Comparison of ENCODE assay signal across 1 cellular context in the genomic region with DNA sequence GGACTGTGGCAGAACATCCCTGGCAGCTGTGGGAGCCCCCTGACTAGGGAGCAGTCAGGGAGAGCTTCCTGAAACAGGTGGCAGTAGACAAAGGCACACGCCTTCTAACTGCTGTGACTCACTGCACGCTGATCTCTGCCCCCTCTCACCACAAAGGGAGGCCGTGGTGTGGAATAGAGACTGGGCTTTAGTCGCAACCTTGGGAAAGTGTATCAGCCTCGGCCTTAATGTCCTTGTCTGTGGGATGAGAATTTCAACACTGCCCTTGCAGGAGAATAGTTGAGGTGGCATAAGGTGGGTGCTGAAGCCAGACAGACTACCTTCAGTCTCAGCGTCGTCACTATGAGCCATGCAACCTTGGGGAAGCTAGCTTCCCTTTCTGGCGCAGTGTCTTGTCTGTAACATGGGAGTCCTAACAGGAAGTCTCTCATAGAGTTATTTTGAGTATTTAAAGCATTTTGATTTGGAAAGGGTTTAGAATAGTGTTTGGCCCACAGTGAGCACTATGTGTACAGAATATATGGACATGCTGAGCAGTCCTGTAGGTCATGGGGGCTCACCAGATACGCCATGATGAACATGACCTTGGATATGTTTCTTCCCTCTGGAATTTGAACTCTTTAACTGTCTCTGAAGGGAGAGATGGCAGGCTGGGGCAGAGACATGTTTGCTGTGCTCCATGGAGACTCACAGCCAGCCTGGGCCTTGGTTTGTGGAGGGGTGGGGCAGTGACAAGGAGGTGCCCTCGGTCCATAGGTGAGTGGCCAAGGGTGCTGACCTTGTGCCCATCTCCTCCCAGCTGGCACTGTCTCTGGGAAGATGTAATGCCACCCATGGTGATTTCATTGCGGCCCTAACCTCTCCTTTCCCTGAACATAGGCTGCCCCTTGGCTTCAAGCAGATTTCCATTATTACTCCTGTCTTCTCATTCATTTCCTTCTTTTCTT.
TF ChIP-seq lines count a peak whose summit lies in the region.

No MANE protein-coding gene starts in this region.

TF ChIP-seq in HepG2, 621 proteins besides CTCF, POLR2A, EP300 and RAD21 (continued from another document and continues in another):
- TF ChIP-seq, protein P1, sequence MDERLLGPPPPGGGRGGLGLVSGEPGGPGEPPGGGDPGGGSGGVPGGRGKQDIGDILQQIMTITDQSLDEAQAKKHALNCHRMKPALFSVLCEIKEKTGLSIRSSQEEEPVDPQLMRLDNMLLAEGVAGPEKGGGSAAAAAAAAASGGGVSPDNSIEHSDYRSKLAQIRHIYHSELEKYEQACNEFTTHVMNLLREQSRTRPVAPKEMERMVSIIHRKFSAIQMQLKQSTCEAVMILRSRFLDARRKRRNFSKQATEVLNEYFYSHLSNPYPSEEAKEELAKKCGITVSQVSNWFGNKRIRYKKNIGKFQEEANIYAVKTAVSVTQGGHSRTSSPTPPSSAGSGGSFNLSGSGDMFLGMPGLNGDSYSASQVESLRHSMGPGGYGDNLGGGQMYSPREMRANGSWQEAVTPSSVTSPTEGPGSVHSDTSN (CRISPR knock-in tag; IDR thresholded peaks at IDR 0.05): no peak
- TF ChIP-seq ZFYVE20 (CRISPR knock-in tag; IDR thresholded peaks at IDR 0.05; ENCODE audit: borderline replicate concordance, low read depth) (no peak), ZNF615 (CRISPR knock-in tag; IDR thresholded peaks at IDR 0.05; ENCODE audit: borderline replicate concordance) (no peak), TSC22D2 (CRISPR knock-in tag; IDR thresholded peaks at IDR 0.05; ENCODE audit: borderline replicate concordance) (no peak), NCOA2 (CRISPR knock-in tag; IDR thresholded peaks at IDR 0.05) (peak; percentile 7; the same call in 1 of the 2 replicates), ELF4 (CRISPR knock-in tag; IDR thresholded peaks at IDR 0.05; ENCODE audit: borderline replicate concordance) (no peak), NCOR1 (IDR thresholded peaks at IDR 0.05; ENCODE audit: borderline replicate concordance, low read length) (0 out of 2 replicates have a peak, but pooled peaks have one; percentile 33), NFKB2 (CRISPR knock-in tag; IDR thresholded peaks at IDR 0.05; ENCODE audit: borderline replicate concordance) (no peak), NFIB (CRISPR knock-in tag; IDR thresholded peaks at IDR 0.05; ENCODE audit: borderline replicate concordance) (no peak), FLYWCH1 (CRISPR knock-in tag; IDR thresholded peaks at IDR 0.05) (no peak), KDM2A (CRISPR knock-in tag; IDR thresholded peaks at IDR 0.05; ENCODE audit: borderline replicate concordance, low read depth) (no peak), NR2F1 (CRISPR knock-in tag; IDR thresholded peaks at IDR 0.05) (peak in 1 of 2 experiments; percentile 76; a peak in 1 of 4 replicates), BHLHE40 (IDR thresholded peaks at IDR 0.05; ENCODE audit: low read length) (peak; percentile 43; the same call in 1 of the 2 replicates), SETDB1 (CRISPR knock-in tag; IDR thresholded peaks at IDR 0.05; ENCODE audit: borderline replicate concordance) (no peak), YEATS2 (CRISPR knock-in tag; IDR thresholded peaks at IDR 0.05; ENCODE audit: borderline replicate concordance) (peak; percentile 67; the same call in 1 of the 2 replicates), ZNF780A (CRISPR knock-in tag; IDR thresholded peaks at IDR 0.05) (no peak), WIZ (CRISPR knock-in tag; IDR thresholded peaks at IDR 0.05) (no peak), SNAPC2 (CRISPR knock-in tag; IDR thresholded peaks at IDR 0.05) (no peak), NBN (conservative IDR thresholded peaks at IDR 0.05) (no peak), ZNF672 (CRISPR knock-in tag; IDR thresholded peaks at IDR 0.05) (no peak), ERF (CRISPR knock-in tag; IDR thresholded peaks at IDR 0.05) (no peak; the same call in 1 of the 2 replicates), HOXA3 (CRISPR knock-in tag; IDR thresholded peaks at IDR 0.05) (0 out of 2 replicates have a peak, but pooled peaks have one; percentile 41), ZNF788 (CRISPR knock-in tag; IDR thresholded peaks at IDR 0.05; ENCODE audit: borderline replicate concordance) (no peak), SYNCRIP (IDR thresholded peaks at IDR 0.05; ENCODE audit: insufficient read depth, low read depth, low read length) (no peak), ZNF629 (CRISPR knock-in tag; conservative IDR thresholded peaks at IDR 0.05) (no peak), JUN (CRISPR knock-in tag; IDR thresholded peaks at IDR 0.05) (no peak), TEAD3 (CRISPR knock-in tag; optimal IDR thresholded peaks at IDR 0.05; ENCODE audit: borderline replicate concordance) (peak; percentile 36), ZFY (CRISPR knock-in tag; IDR thresholded peaks at IDR 0.05) (no peak)
- TF ChIP-seq, protein P2, sequence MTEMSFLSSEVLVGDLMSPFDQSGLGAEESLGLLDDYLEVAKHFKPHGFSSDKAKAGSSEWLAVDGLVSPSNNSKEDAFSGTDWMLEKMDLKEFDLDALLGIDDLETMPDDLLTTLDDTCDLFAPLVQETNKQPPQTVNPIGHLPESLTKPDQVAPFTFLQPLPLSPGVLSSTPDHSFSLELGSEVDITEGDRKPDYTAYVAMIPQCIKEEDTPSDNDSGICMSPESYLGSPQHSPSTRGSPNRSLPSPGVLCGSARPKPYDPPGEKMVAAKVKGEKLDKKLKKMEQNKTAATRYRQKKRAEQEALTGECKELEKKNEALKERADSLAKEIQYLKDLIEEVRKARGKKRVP (CRISPR knock-in tag; IDR thresholded peaks at IDR 0.05): no peak
- TF ChIP-seq, protein P3, sequence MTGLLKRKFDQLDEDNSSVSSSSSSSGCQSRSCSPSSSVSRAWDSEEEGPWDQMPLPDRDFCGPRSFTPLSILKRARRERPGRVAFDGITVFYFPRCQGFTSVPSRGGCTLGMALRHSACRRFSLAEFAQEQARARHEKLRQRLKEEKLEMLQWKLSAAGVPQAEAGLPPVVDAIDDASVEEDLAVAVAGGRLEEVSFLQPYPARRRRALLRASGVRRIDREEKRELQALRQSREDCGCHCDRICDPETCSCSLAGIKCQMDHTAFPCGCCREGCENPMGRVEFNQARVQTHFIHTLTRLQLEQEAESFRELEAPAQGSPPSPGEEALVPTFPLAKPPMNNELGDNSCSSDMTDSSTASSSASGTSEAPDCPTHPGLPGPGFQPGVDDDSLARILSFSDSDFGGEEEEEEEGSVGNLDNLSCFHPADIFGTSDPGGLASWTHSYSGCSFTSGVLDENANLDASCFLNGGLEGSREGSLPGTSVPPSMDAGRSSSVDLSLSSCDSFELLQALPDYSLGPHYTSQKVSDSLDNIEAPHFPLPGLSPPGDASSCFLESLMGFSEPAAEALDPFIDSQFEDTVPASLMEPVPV (CRISPR knock-in tag; IDR thresholded peaks at IDR 0.05): no peak
- TF ChIP-seq, protein P4, sequence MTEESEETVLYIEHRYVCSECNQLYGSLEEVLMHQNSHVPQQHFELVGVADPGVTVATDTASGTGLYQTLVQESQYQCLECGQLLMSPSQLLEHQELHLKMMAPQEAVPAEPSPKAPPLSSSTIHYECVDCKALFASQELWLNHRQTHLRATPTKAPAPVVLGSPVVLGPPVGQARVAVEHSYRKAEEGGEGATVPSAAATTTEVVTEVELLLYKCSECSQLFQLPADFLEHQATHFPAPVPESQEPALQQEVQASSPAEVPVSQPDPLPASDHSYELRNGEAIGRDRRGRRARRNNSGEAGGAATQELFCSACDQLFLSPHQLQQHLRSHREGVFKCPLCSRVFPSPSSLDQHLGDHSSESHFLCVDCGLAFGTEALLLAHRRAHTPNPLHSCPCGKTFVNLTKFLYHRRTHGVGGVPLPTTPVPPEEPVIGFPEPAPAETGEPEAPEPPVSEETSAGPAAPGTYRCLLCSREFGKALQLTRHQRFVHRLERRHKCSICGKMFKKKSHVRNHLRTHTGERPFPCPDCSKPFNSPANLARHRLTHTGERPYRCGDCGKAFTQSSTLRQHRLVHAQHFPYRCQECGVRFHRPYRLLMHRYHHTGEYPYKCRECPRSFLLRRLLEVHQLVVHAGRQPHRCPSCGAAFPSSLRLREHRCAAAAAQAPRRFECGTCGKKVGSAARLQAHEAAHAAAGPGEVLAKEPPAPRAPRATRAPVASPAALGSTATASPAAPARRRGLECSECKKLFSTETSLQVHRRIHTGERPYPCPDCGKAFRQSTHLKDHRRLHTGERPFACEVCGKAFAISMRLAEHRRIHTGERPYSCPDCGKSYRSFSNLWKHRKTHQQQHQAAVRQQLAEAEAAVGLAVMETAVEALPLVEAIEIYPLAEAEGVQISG (CRISPR knock-in tag; IDR thresholded peaks at IDR 0.05): peak; percentile 33; the same call in 1 of the 2 replicates
- TF ChIP-seq, protein P5, sequence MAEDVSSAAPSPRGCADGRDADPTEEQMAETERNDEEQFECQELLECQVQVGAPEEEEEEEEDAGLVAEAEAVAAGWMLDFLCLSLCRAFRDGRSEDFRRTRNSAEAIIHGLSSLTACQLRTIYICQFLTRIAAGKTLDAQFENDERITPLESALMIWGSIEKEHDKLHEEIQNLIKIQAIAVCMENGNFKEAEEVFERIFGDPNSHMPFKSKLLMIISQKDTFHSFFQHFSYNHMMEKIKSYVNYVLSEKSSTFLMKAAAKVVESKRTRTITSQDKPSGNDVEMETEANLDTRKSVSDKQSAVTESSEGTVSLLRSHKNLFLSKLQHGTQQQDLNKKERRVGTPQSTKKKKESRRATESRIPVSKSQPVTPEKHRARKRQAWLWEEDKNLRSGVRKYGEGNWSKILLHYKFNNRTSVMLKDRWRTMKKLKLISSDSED (CRISPR knock-in tag; IDR thresholded peaks at IDR 0.05): no peak
- TF ChIP-seq, protein P6, sequence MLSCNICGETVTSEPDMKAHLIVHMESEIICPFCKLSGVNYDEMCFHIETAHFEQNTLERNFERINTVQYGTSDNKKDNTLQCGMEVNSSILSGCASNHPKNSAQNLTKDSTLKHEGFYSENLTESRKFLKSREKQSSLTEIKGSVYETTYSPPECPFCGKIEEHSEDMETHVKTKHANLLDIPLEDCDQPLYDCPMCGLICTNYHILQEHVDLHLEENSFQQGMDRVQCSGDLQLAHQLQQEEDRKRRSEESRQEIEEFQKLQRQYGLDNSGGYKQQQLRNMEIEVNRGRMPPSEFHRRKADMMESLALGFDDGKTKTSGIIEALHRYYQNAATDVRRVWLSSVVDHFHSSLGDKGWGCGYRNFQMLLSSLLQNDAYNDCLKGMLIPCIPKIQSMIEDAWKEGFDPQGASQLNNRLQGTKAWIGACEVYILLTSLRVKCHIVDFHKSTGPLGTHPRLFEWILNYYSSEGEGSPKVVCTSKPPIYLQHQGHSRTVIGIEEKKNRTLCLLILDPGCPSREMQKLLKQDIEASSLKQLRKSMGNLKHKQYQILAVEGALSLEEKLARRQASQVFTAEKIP (CRISPR knock-in tag; IDR thresholded peaks at IDR 0.05; ENCODE audit: borderline replicate concordance): no peak
- TF ChIP-seq, protein P7, sequence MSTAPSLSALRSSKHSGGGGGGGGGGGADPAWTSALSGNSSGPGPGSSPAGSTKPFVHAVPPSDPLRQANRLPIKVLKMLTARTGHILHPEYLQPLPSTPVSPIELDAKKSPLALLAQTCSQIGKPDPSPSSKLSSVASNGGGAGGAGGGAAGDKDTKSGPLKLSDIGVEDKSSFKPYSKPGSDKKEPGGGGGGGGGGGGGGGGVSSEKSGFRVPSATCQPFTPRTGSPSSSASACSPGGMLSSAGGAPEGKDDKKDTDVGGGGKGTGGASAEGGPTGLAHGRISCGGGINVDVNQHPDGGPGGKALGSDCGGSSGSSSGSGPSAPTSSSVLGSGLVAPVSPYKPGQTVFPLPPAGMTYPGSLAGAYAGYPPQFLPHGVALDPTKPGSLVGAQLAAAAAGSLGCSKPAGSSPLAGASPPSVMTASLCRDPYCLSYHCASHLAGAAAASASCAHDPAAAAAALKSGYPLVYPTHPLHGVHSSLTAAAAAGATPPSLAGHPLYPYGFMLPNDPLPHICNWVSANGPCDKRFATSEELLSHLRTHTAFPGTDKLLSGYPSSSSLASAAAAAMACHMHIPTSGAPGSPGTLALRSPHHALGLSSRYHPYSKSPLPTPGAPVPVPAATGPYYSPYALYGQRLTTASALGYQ (CRISPR knock-in tag; IDR thresholded peaks at IDR 0.05): no peak
- TF ChIP-seq, protein P8, sequence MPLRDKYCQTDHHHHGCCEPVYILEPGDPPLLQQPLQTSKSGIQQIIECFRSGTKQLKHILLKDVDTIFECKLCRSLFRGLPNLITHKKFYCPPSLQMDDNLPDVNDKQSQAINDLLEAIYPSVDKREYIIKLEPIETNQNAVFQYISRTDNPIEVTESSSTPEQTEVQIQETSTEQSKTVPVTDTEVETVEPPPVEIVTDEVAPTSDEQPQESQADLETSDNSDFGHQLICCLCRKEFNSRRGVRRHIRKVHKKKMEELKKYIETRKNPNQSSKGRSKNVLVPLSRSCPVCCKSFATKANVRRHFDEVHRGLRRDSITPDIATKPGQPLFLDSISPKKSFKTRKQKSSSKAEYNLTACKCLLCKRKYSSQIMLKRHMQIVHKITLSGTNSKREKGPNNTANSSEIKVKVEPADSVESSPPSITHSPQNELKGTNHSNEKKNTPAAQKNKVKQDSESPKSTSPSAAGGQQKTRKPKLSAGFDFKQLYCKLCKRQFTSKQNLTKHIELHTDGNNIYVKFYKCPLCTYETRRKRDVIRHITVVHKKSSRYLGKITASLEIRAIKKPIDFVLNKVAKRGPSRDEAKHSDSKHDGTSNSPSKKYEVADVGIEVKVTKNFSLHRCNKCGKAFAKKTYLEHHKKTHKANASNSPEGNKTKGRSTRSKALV (CRISPR knock-in tag; IDR thresholded peaks at IDR 0.05): 0 out of 2 replicates have a peak, but pooled peaks have one; percentile 19
- TF ChIP-seq, protein P9, sequence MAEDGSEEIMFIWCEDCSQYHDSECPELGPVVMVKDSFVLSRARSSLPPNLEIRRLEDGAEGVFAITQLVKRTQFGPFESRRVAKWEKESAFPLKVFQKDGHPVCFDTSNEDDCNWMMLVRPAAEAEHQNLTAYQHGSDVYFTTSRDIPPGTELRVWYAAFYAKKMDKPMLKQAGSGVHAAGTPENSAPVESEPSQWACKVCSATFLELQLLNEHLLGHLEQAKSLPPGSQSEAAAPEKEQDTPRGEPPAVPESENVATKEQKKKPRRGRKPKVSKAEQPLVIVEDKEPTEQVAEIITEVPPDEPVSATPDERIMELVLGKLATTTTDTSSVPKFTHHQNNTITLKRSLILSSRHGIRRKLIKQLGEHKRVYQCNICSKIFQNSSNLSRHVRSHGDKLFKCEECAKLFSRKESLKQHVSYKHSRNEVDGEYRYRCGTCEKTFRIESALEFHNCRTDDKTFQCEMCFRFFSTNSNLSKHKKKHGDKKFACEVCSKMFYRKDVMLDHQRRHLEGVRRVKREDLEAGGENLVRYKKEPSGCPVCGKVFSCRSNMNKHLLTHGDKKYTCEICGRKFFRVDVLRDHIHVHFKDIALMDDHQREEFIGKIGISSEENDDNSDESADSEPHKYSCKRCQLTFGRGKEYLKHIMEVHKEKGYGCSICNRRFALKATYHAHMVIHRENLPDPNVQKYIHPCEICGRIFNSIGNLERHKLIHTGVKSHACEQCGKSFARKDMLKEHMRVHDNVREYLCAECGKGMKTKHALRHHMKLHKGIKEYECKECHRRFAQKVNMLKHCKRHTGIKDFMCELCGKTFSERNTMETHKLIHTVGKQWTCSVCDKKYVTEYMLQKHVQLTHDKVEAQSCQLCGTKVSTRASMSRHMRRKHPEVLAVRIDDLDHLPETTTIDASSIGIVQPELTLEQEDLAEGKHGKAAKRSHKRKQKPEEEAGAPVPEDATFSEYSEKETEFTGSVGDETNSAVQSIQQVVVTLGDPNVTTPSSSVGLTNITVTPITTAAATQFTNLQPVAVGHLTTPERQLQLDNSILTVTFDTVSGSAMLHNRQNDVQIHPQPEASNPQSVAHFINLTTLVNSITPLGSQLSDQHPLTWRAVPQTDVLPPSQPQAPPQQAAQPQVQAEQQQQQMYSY (CRISPR knock-in tag; IDR thresholded peaks at IDR 0.05): no peak
- TF ChIP-seq, protein P10, sequence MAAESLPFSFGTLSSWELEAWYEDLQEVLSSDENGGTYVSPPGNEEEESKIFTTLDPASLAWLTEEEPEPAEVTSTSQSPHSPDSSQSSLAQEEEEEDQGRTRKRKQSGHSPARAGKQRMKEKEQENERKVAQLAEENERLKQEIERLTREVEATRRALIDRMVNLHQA (CRISPR knock-in tag; IDR thresholded peaks at IDR 0.05): no peak
